1 cellular context compared by ENCODE assay signal in genomic region chr14:48125654-48126053, GRCh38.
TF ChIP-seq lines count a peak whose summit lies in the region.

No MANE protein-coding gene starts in this region.

TF ChIP-seq in WTC11, 78 proteins besides CTCF, POLR2A, EP300 and RAD21 (continued from another document):
- TF ChIP-seq ERG (CRISPR knock-in tag; IDR thresholded peaks at IDR 0.05) (no peak), ZNF219 (CRISPR knock-in tag; IDR thresholded peaks at IDR 0.05; ENCODE audit: borderline replicate concordance) (no peak), NR2C2 (CRISPR knock-in tag; IDR thresholded peaks at IDR 0.05) (no peak), SMAD4 (CRISPR knock-in tag; IDR thresholded peaks at IDR 0.05) (no peak)
